Comparison of ENCODE assay signal across 16 cellular contexts in the genomic region with DNA sequence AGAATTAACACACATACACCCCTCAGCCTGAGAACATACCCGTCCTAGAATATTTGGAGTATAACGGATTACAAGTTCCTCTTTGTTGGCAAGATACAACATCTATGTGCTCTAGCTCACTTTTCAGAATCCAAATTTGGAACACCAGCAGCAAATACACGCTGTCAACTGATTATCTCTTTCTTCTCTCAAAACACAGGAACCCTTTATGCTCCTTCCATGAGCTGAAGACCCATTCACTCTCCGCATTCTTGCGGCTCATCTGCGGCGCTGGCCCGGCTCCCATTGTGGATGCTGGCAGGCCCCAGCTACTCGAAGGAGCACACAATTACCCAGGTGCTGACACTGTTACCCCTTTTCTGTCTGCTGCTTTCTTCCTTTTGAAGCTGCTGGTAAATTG.
DNase-seq lines count a peak whose midpoint lies in the region; ATAC-seq, FAIRE-seq and TF ChIP-seq lines count a peak whose summit lies in the region.
"Had no signal": no experiment of that assay in that cellular context is flagged by ENCODE, and none has a peak within 500 bp of the region (broad histone marks: within the 10 kb centered on the region; RNA-seq: fewer than 3 reads in every experiment).

No MANE protein-coding gene starts in this region.

- peak; percentile 57 for DNase-seq in Ammon's horn (ENCODE audit: low spot score)
- no peak for DNase-seq in GM12891 (ENCODE audit: insufficient read length, low spot score)
- peak; percentile 34 for DNase-seq in RPMI7951 (ENCODE audit: low read depth)
- DNase-seq in medulla oblongata (ENCODE audit: extremely low spot score), result peak; percentile 60
- no peak for DNase-seq in GM10248 (ENCODE audit: extremely low spot score)
- DNase-seq in cerebellar cortex (ENCODE audit: low spot score), result no peak
- DNase-seq in SKM-1 treated with dmso at 0.1 percent for 144 hours (lab: John Stamatoyannopoulos, UW; ENCODE audit: unreplicated experiment), result no peak
- DNase-seq: activated effector memory CD4-positive, alpha-beta T cell treated with Interleukin-2 at 50 U/mL for 16 hours; central memory CD4-positive, alpha-beta T cell; DMS79; gastrocnemius medialis; NCI-H2029 treated with DMSO at 0.1 percent for 48 hours; NCI-H526 treated with DMSO at 0.1 percent for 48 hours; stimulated activated CD8-positive, alpha-beta memory T cell treated with anti-CD3 and anti-CD28 coated beads, Interleukin-4, amount 100 ng/mL, for 48 hours had no signal

- no peak for ATAC-seq in HG02870 (IDR thresholded peaks at IDR 0.05; ENCODE audit: unreplicated experiment)
- ATAC-seq: gastrocnemius medialis, Panc1 had no signal

- TF ChIP-seq CTCF in GM10248 (IDR thresholded peaks at IDR 0.05; ENCODE audit: control extremely low read depth, extremely low read depth, low read depth, missing control alignments), result no peak

- CTCF ChIA-PET in GM10248 (lab: Yijun Ruan, JAX), result interaction anchor here (1.0 to 1.1 kb wide), 5 partner anchors 11 to 91 kb away, joined by 3 to 4 read pairs (median 3); no protein-coding TSS in a partner anchor

- POLR2A ChIA-PET in GM10248 (lab: Yijun Ruan, JAX), result no interaction called here

- FAIRE-seq in GM12891 (lab: Jason Lieb, UNC), result peak; percentile 58

- no peak for TF ChIP-seq POLR2A in GM12891 (IDR thresholded peaks at IDR 0.05; ENCODE audit: low read depth, low read length)

TF ChIP-seq in GM12891, 5 proteins besides CTCF, POLR2A, EP300 and RAD21:
- TF ChIP-seq POU2F2 (IDR thresholded peaks at IDR 0.05; ENCODE audit: low read depth, low read length) (no peak), SPI1 (IDR thresholded peaks at IDR 0.05; ENCODE audit: low read depth, low read length) (no peak), TAF1 (IDR thresholded peaks at IDR 0.05; ENCODE audit: low read depth, low read length) (no peak), POLR2AphosphoS5 (IDR thresholded peaks at IDR 0.05; ENCODE audit: low read depth, low read length) (no peak), PAX5 (IDR thresholded peaks at IDR 0.05; ENCODE audit: insufficient read depth, low read length, severe bottlenecking) (no peak)

Comparison
In these comparisons a context has a peak if more than half of its experiments do, and no peak if none do; other contexts are left out.
1. DNase-seq: peak in Ammon's horn (single experiment), RPMI7951 (single experiment) and medulla oblongata (single experiment); none in GM12891 (single experiment), GM10248 (single experiment), cerebellar cortex (single experiment) and SKM-1 treated with dmso at 0.1 percent for 144 hours (single experiment).